28 cellular contexts compared by ENCODE assay signal in genomic region chr5:150285114-150285513, GRCh38. TPM values are rescaled to one million over a fixed set of nuclear protein-coding genes. Genes with fewer than 3 reads are reported as not detected.
"Had no signal": no experiment of that assay in that cellular context is flagged by ENCODE, and none has a peak within 500 bp of the region (broad histone marks: within the 10 kb centered on the region; RNA-seq: fewer than 3 reads in every experiment).

No MANE protein-coding gene starts in this region.

- H3K4me3 ChIP-seq: gastroesophageal sphincter, right atrium auricular region, thoracic aorta had no signal

- H3K27ac ChIP-seq: epithelial cell of prostate, gastroesophageal sphincter, parathyroid adenoma, right atrium auricular region, thoracic aorta had no signal

- H3K9me3 ChIP-seq: gastroesophageal sphincter, right atrium auricular region, thoracic aorta had no signal

- ATAC-seq: activated CD4-positive, alpha-beta T cell treated with anti-CD3 and anti-CD28 coated beads for 36 hours; activated CD8-positive, alpha-beta memory T cell treated with anti-CD3 and anti-CD28 coated beads, Interleukin-2, amount 10 ng/mL, durations not matched to agents 7 days and 5 days; activated CD8-positive, alpha-beta T cell treated with anti-CD3 and anti-CD28 coated beads, Interleukin-2, amount 10 ng/mL, durations not matched to agents 7 days and 5 days; activated naive CD4-positive, alpha-beta T cell treated with anti-CD3 and anti-CD28 coated beads, Interleukin-2, amount 50 U/mL, for 72 hours; gastroesophageal sphincter; naive thymus-derived CD4-positive, alpha-beta T cell had no signal

- H3K36me3 ChIP-seq: gastroesophageal sphincter, right atrium auricular region, thoracic aorta had no signal

- H3K27me3 Mint-ChIP-seq: activated CD4-positive, alpha-beta T cell treated with anti-CD3 and anti-CD28 coated beads for 36 hours had no signal

- H3K4me1 ChIP-seq: gastroesophageal sphincter, parathyroid adenoma, right atrium auricular region had no signal

- H3K4me3 Mint-ChIP-seq: activated CD4-positive, alpha-beta T cell treated with anti-CD3 and anti-CD28 coated beads for 36 hours; activated CD8-positive, alpha-beta memory T cell treated with anti-CD3 and anti-CD28 coated beads, Interleukin-2, amount 10 ng/mL, durations not matched to agents 7 days and 5 days; activated CD8-positive, alpha-beta T cell treated with anti-CD3 and anti-CD28 coated beads, Interleukin-2, amount 10 ng/mL, durations not matched to agents 7 days and 5 days; brain; dendritic cell treated with granulocyte-macrophage colony-stimulating factor and Interleukin-4, amounts not matched to agents 40 ng/mL and 50 ng/mL, for 4 days; immature natural killer cell; naive thymus-derived CD4-positive, alpha-beta T cell; T-helper 2 cell treated with Interferon-gamma antibody and Interleukin-4, amounts not matched to agents 5 μg/mL and 100 μg/mL, for 36 hours had no signal

- H3K36me3 Mint-ChIP-seq: activated CD8-positive, alpha-beta memory T cell treated with anti-CD3 and anti-CD28 coated beads, Interleukin-2, amount 10 ng/mL, durations not matched to agents 7 days and 5 days; activated naive CD4-positive, alpha-beta T cell treated with anti-CD3 and anti-CD28 coated beads, Interleukin-2, amount 50 U/mL, for 72 hours; brain; immature natural killer cell; naive thymus-derived CD4-positive, alpha-beta T cell had no signal

- DNase-seq: activated CD4-positive, alpha-beta T cell treated with anti-CD3 and anti-CD28 coated beads for 36 hours; activated CD4-positive, CD25-positive, alpha-beta regulatory T cell; activated CD8-positive, alpha-beta memory T cell treated with anti-CD3 and anti-CD28 coated beads, Interleukin-2, amount 10 ng/mL, durations not matched to agents 7 days and 5 days; activated CD8-positive, alpha-beta T cell treated with anti-CD3 and anti-CD28 coated beads, Interleukin-2, amount 10 ng/mL, durations not matched to agents 7 days and 5 days; activated naive CD4-positive, alpha-beta T cell; activated T-cell treated with anti-CD3 and anti-CD28 coated beads, Interleukin-2, amount 50 U/mL, for 48 hours; effector CD4-positive, alpha-beta T cell; immature natural killer cell; midbrain; naive thymus-derived CD4-positive, alpha-beta T cell; stimulated activated CD4-positive, alpha-beta T cell treated with anti-CD3 and anti-CD28 coated beads, Interleukin-2, amount 100 ng/mL, for 48 hours; stimulated activated naive CD4-positive, alpha-beta T cell treated with Interleukin-2 at 50 U/mL for 16 hours; T-helper 1 cell; trophoblast cell had no signal

- H3K9me3 Mint-ChIP-seq: activated naive CD4-positive, alpha-beta T cell treated with anti-CD3 and anti-CD28 coated beads, Interleukin-2, amount 50 U/mL, for 72 hours; activated T-helper 2 cell treated with anti-CD3 and anti-CD28 coated beads, Interferon-gamma antibody, Interleukin-2, Interleukin-4, amounts not matched to agents 10 μg/mL and 5 μg/mL and 100 μg/mL, durations not matched to agents 14 hours and 24 hours and 36 hours; brain; dendritic cell treated with granulocyte-macrophage colony-stimulating factor and Interleukin-4, amounts not matched to agents 40 ng/mL and 50 ng/mL, for 4 days; immature natural killer cell; naive thymus-derived CD4-positive, alpha-beta T cell; T-helper 2 cell treated with Interferon-gamma antibody and Interleukin-4, amounts not matched to agents 5 μg/mL and 100 μg/mL, for 36 hours had no signal

- H3K4me1 Mint-ChIP-seq: activated CD4-positive, alpha-beta T cell treated with anti-CD3 and anti-CD28 coated beads for 36 hours; activated CD8-positive, alpha-beta memory T cell treated with anti-CD3 and anti-CD28 coated beads, Interleukin-2, amount 10 ng/mL, durations not matched to agents 7 days and 5 days; immature natural killer cell; naive thymus-derived CD4-positive, alpha-beta T cell had no signal

- H3K27ac Mint-ChIP-seq: activated CD4-positive, alpha-beta T cell treated with anti-CD3 and anti-CD28 coated beads for 36 hours; activated CD8-positive, alpha-beta memory T cell treated with anti-CD3 and anti-CD28 coated beads, Interleukin-2, amount 10 ng/mL, durations not matched to agents 7 days and 5 days; activated CD8-positive, alpha-beta T cell treated with anti-CD3 and anti-CD28 coated beads, Interleukin-2, amount 10 ng/mL, durations not matched to agents 7 days and 5 days; activated naive CD4-positive, alpha-beta T cell treated with anti-CD3 and anti-CD28 coated beads, Interleukin-2, amount 50 U/mL, for 72 hours; activated T-helper 2 cell treated with anti-CD3 and anti-CD28 coated beads, Interferon-gamma antibody, Interleukin-2, Interleukin-4, amounts not matched to agents 10 μg/mL and 5 μg/mL and 100 μg/mL, durations not matched to agents 14 hours and 24 hours and 36 hours; dendritic cell treated with granulocyte-macrophage colony-stimulating factor and Interleukin-4, amounts not matched to agents 40 ng/mL and 50 ng/mL, for 4 days; immature natural killer cell; naive thymus-derived CD4-positive, alpha-beta T cell; T-helper 2 cell treated with Interferon-gamma antibody and Interleukin-4, amounts not matched to agents 5 μg/mL and 100 μg/mL, for 36 hours had no signal

- H3K27me3 ChIP-seq: right atrium auricular region had no signal

- H3K9ac ChIP-seq: parathyroid adenoma had no signal

- H2AFZ ChIP-seq: parathyroid adenoma had no signal

RNA-seq across cellular contexts. Expression of gene CAMK2A, which starts 4.5 kb away (rescaled TPM):
- total RNA-seq: activated CD4-positive, alpha-beta T cell treated with anti-CD3 and anti-CD28 coated beads for 36 hours; activated CD8-positive, alpha-beta memory T cell treated with anti-CD3 and anti-CD28 coated beads, Interleukin-2, amount 10 ng/mL, durations not matched to agents 7 days and 5 days; activated CD8-positive, alpha-beta T cell treated with anti-CD3 and anti-CD28 coated beads, Interleukin-2, amount 10 ng/mL, durations not matched to agents 7 days and 5 days; activated naive CD4-positive, alpha-beta T cell treated with anti-CD3 and anti-CD28 coated beads, Interleukin-2, amount 50 U/mL, for 72 hours; activated T-helper 2 cell treated with anti-CD3 and anti-CD28 coated beads, Interferon-gamma antibody, Interleukin-2, Interleukin-4, amounts not matched to agents 10 μg/mL and 5 μg/mL and 100 μg/mL, durations not matched to agents 14 hours and 24 hours and 36 hours; kidney epithelial cell; naive thymus-derived CD4-positive, alpha-beta T cell; pulmonary artery endothelial cell had no signal
- polyA plus RNA-seq: immature natural killer cell; naive thymus-derived CD4-positive, alpha-beta T cell had no signal

RNA-seq across cellular contexts. Expression of gene ARSI, which starts 17.6 kb away (rescaled TPM):
- total RNA-seq: activated CD4-positive, alpha-beta T cell treated with anti-CD3 and anti-CD28 coated beads for 36 hours; activated CD8-positive, alpha-beta memory T cell treated with anti-CD3 and anti-CD28 coated beads, Interleukin-2, amount 10 ng/mL, durations not matched to agents 7 days and 5 days; activated CD8-positive, alpha-beta T cell treated with anti-CD3 and anti-CD28 coated beads, Interleukin-2, amount 10 ng/mL, durations not matched to agents 7 days and 5 days; activated naive CD4-positive, alpha-beta T cell treated with anti-CD3 and anti-CD28 coated beads, Interleukin-2, amount 50 U/mL, for 72 hours; activated T-helper 2 cell treated with anti-CD3 and anti-CD28 coated beads, Interferon-gamma antibody, Interleukin-2, Interleukin-4, amounts not matched to agents 10 μg/mL and 5 μg/mL and 100 μg/mL, durations not matched to agents 14 hours and 24 hours and 36 hours; pulmonary artery endothelial cell had no signal
- polyA plus RNA-seq: aorta; immature natural killer cell; naive thymus-derived CD4-positive, alpha-beta T cell; neural cell had no signal
